Comparison of ENCODE assay signal across 1 cellular context in genomic region chr12:126944684-126945083, GRCh38.
TF ChIP-seq lines count a peak whose summit lies in the region.

No MANE protein-coding gene starts in this region.

TF ChIP-seq in HepG2, 621 proteins besides CTCF, POLR2A, EP300 and RAD21 (continued from another document):
- TF ChIP-seq ARID4A (CRISPR knock-in tag; IDR thresholded peaks at IDR 0.05; ENCODE audit: borderline replicate concordance) (no peak), CBFB (CRISPR knock-in tag; IDR thresholded peaks at IDR 0.05) (no peak)
